ENCODE assay signal across 8 cellular contexts in genomic region chr1:212012034-212012740, GRCh38. TPM values are rescaled to one million over a fixed set of nuclear protein-coding genes. Genes with fewer than 3 reads are reported as not detected.
DNase-seq lines count a peak whose midpoint lies in the region; ATAC-seq and TF ChIP-seq lines count a peak whose summit lies in the region.

No MANE protein-coding gene starts in this region.

- peaks cover 0 to 5% (median 0%) of the 10 kb centered on the region in 3 donors for H3K4me1 Mint-ChIP-seq in naive B cell

- H3K27ac Mint-ChIP-seq in naive B cell: no peak overlapping the region

- H3K27me3 Mint-ChIP-seq in naive B cell: no peaks in the 10 kb centered on the region

- no peaks in the 10 kb centered on the region for H3K9me3 Mint-ChIP-seq in naive B cell

- ATAC-seq in HG03457 (IDR thresholded peaks at IDR 0.05; ENCODE audit: unreplicated experiment) (peak; percentile 84), naive B cell (ENCODE audit: low read depth in 2 of 2) (peak; percentile 80 to 92)

- H3K36me3 Mint-ChIP-seq in naive B cell: peaks cover 0 to 3% of the 10 kb centered on the region in 2 donors

- no peak overlapping the region for H3K4me3 Mint-ChIP-seq in naive B cell

- DNase-seq in CD1c-positive myeloid dendritic cell (ENCODE audit: extremely low spot score) (peak; percentile 72), GM19238 (ENCODE audit: insufficient read length, low spot score) (peak; percentile 60), NCI-H82 treated with DMSO at 0.1 percent for 48 hours (lab: John Stamatoyannopoulos, UW; ENCODE audit: unreplicated experiment) (peak; percentile 47), erythroblast (lab: John Stamatoyannopoulos, UW) (peak; percentile 72 to 83), naive B cell (peak; percentile 36)
- peak; percentile 62 for DNase-seq in activated CD8-positive, alpha-beta memory T cell treated with anti-CD3 and anti-CD28 coated beads, Interleukin-2, amount 50 U/mL, for 4 hours
- peak; percentile 50 for DNase-seq in stimulated activated naive CD4-positive, alpha-beta T cell treated with Interleukin-2 at 50 U/mL for 16 hours (lab: John Stamatoyannopoulos, UW)

- TF ChIP-seq POLR2A in erythroblast (IDR thresholded peaks at IDR 0.05; ENCODE audit: low read length): no peak

RNA-seq across cellular contexts. Expression of gene INTS7, which starts 23.2 kb away (rescaled TPM):
- 10 to 100 TPM in 2 of 6 donors, 1 to 10 TPM in 4; 5.8 to 13.4 (median 8.4) TPM for polyA plus RNA-seq in naive B cell (ENCODE audit: low read depth in 6 of 6)

RNA-seq across cellular contexts. Expression of gene DTL, which starts 23.4 kb away (rescaled TPM):
- 1 to 10 TPM in 1 of 6 donors, under 1 TPM in 4, not detected in 1; 0.17 to 1.2 (median 0.71) TPM for polyA plus RNA-seq in naive B cell (ENCODE audit: low read depth in 6 of 6)

Comparison
In these comparisons a context has a peak if more than half of its experiments do, and no peak if none do; other contexts are left out.
1. Peak in every context shown above with its lines: DNase-seq and ATAC-seq.